In the genomic region with DNA sequence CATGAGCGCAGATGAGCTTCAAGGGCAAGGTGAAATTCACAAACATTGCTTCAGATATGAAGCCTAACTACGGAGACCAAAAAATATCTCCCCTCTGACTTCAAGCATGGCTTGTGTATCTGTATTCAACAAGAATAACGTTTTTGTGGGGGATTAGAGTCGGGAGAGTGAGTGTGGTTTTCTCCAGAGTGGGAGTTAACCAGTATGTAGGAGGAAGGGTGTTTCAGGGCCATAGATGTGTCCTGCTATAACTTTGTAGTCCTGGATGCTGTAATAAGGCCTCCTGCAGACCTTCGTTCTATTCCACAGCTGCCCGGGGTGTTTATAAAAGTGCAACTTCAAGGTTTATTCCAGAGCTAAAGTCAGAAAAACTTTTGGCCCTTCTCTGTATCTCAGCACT, we compare ENCODE assay signal across 29 cellular contexts.
"Had no signal": no experiment of that assay in that cellular context is flagged by ENCODE, and none has a peak within 500 bp of the region (broad histone marks: within the 10 kb centered on the region; RNA-seq: fewer than 3 reads in every experiment).

No MANE protein-coding gene starts in this region.

- H3K27ac ChIP-seq: left lung, lower lobe of right lung, pancreas, prostate gland, skin epidermis, stomach, thyroid gland, transverse colon, upper lobe of right lung had no signal

- H3K27me3 Mint-ChIP-seq: naive thymus-derived CD8-positive, alpha-beta T cell; stimulated activated naive B cell treated with anti-CD40 and anti-IgM and Interleukin-4, amounts not matched to agents 10 μg/mL and 1 μg/mL and 100 μg/mL, for 72 hours had no signal

- FAIRE-seq: keratinocyte, pancreas, urothelium cell line had no signal

- H3K4me3 ChIP-seq: left lung, lower lobe of right lung, pancreas, prostate gland, skin epidermis, stomach, testis, thyroid gland, transverse colon, upper lobe of right lung had no signal

- H3K9me3 ChIP-seq: left lung, lower lobe of right lung, pancreas, prostate gland, stomach, testis, thyroid gland, transverse colon, upper lobe of right lung had no signal

- H3K4me3 Mint-ChIP-seq: naive thymus-derived CD8-positive, alpha-beta T cell; nephron; neural crest cell; stimulated activated naive B cell treated with anti-CD40 and anti-IgM and Interleukin-4, amounts not matched to agents 10 μg/mL and 1 μg/mL and 100 μg/mL, for 72 hours had no signal

- H3K9me3 Mint-ChIP-seq: naive thymus-derived CD8-positive, alpha-beta T cell; stimulated activated naive B cell treated with anti-CD40 and anti-IgM and Interleukin-4, amounts not matched to agents 10 μg/mL and 1 μg/mL and 100 μg/mL, for 72 hours had no signal

- DNase-seq: hippocampal formation; left colon; left lung; lower lobe of right lung; mammary epithelial cell; mesenchymal stem cell; naive thymus-derived CD8-positive, alpha-beta T cell; nucleus accumbens; pancreas; posterior cingulate gyrus; retina; right cardiac atrium; stimulated activated CD4-positive, alpha-beta T cell treated with anti-CD3 and anti-CD28 coated beads, Interleukin-12 subunit alpha, Interleukin-12 subunit beta, amount 100 ng/mL, for 4 hours; stimulated activated CD4-positive, alpha-beta T cell treated with anti-CD3 and anti-CD28 coated beads, Interleukin-15, amount 100 ng/mL, for 24 hours; stimulated activated CD4-positive, alpha-beta T cell treated with anti-CD3 and anti-CD28 coated beads, Interleukin-2, amount 100 ng/mL, for 24 hours; stimulated activated CD4-positive, alpha-beta T cell treated with anti-CD3 and anti-CD28 coated beads, Interleukin-4, amount 100 ng/mL, for 1 hour; stimulated activated naive B cell treated with anti-CD40 and anti-IgM and Interleukin-4, amounts not matched to agents 10 μg/mL and 1 μg/mL and 100 μg/mL, for 72 hours; stimulated activated naive CD8-positive, alpha-beta T cell treated with anti-CD3 and anti-CD28 coated beads, Interleukin-15, Interleukin-2, amounts not matched to agents 100 U/mL and 50 U/mL, for 24 hours; stomach; testis; thyroid gland; transverse colon; upper lobe of right lung had no signal

- H3K4me1 ChIP-seq: prostate gland, testis, transverse colon had no signal

- H3K36me3 ChIP-seq: pancreas, prostate gland had no signal

- H3K27ac Mint-ChIP-seq: naive thymus-derived CD8-positive, alpha-beta T cell; stimulated activated naive B cell treated with anti-CD40 and anti-IgM and Interleukin-4, amounts not matched to agents 10 μg/mL and 1 μg/mL and 100 μg/mL, for 72 hours had no signal
